ENCODE assay signal across 8 cellular contexts in the genomic region with DNA sequence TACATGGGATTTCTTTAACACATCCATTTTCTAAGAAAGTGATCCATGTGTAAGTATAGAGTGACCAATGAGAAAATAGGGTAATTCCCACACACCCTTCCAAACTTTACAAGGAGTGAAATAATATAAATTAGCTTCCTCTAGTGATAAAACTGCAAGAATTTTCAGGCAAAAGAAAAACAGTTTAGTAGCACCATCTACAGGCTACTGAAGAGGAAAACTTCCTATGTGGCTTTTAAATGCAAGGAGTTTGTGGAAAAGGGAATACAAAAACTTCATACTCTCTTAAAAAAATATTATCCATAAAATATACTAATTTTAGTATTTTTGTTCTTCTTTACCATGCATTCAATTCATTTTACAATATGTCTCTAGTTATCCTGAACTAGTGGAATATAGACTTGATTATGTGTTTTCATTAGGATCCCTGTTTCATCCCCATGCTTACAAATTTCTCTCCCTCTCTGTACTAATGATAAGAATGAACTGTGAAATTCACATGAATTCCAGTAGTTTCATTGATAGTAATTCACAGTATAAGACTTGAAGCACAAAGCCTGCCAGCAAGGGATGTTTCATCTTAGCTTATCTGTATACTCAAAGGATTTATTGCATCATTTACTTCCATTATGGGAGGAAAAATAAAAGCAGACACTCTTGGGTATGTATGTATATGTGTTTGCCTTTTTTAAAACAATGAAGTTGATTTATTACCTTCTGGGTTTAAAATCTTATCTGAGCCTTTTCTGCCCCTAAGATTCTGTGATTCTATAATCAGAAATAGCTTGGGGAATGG.
DNase-seq lines count a peak whose midpoint lies in the region; ATAC-seq and TF ChIP-seq lines count a peak whose summit lies in the region.

No MANE protein-coding gene starts in this region.

- ATAC-seq in natural killer cell (no peak), GM18505 (IDR thresholded peaks at IDR 0.05; ENCODE audit: unreplicated experiment) (no peak), HG03439 (IDR thresholded peaks at IDR 0.05; ENCODE audit: unreplicated experiment) (no peak)
- no peak for ATAC-seq in natural killer cell treated with Interleukin-12 subunit alpha and Interleukin-12 subunit beta and Interleukin-15 and Interleukin-18, amount 100 ng/mL, for 72 hours

- H4K20me1 ChIP-seq in hepatocyte (ENCODE audit: insufficient read depth, poor library complexity, severe bottlenecking): no peaks in the 10 kb centered on the region

- H3K27ac ChIP-seq in SK-N-MC (peak overlapping the region; percentile 90), hepatocyte (no peak overlapping the region)

- H3K9ac ChIP-seq in SK-N-MC (ENCODE audit: insufficient read length): peak overlapping the region; percentile 10

- peak; percentile 21 for TF ChIP-seq CTCF in natural killer cell (IDR thresholded peaks at IDR 0.05)
- peak; percentile 69 for TF ChIP-seq CTCF in hepatocyte (IDR thresholded peaks at IDR 0.05; ENCODE audit: poor library complexity)

- H3K27me3 ChIP-seq in hepatocyte: no peaks in the 10 kb centered on the region

- H3K4me1 ChIP-seq in hepatocyte (ENCODE audit: insufficient read depth): peaks cover 6% of the 10 kb centered on the region

- H3K4me3 ChIP-seq in SK-N-MC (peak overlapping the region; percentile 25; the same call in 1 of the 2 replicates), hepatocyte (no peak overlapping the region)

- H3K4me2 ChIP-seq in hepatocyte: no peak overlapping the region

- H3K4me3 Mint-ChIP-seq in natural killer cell: no peak overlapping the region
- no peak overlapping the region for H3K4me3 Mint-ChIP-seq in natural killer cell treated with Interleukin-12 subunit alpha and Interleukin-12 subunit beta and Interleukin-15 and Interleukin-18, amount 100 ng/mL, for 72 hours

- intact Hi-C loops in natural killer cell (cut with micrococcal nuclease): no loop called here

- H3K9me2 ChIP-seq in hepatocyte (replicated peaks; ENCODE audit: insufficient read depth): no peaks in the 10 kb centered on the region

- H3K27ac Mint-ChIP-seq in natural killer cell: no peak overlapping the region
- H3K27ac Mint-ChIP-seq in natural killer cell treated with Interleukin-12 subunit alpha and Interleukin-12 subunit beta and Interleukin-15 and Interleukin-18, amount 100 ng/mL, for 72 hours: no peak overlapping the region

- H2AFZ ChIP-seq in hepatocyte: no peak overlapping the region

- peaks cover 6 to 13% of the 10 kb centered on the region in 2 donors for H3K4me1 Mint-ChIP-seq in natural killer cell
- H3K4me1 Mint-ChIP-seq in natural killer cell treated with Interleukin-12 subunit alpha and Interleukin-12 subunit beta and Interleukin-15 and Interleukin-18, amount 100 ng/mL, for 72 hours (ENCODE audit: low read depth in 2 of 2): peaks cover 0 to 3% of the 10 kb centered on the region in 2 donors

- DNase-seq in natural killer cell: no peak
- no peak for DNase-seq in natural killer cell treated with Interleukin-12 subunit alpha and Interleukin-12 subunit beta and Interleukin-15 and Interleukin-18, amount 100 ng/mL, for 72 hours (ENCODE audit: low spot score)
- peak; percentile 66 for DNase-seq in SK-N-MC (ENCODE audit: low read depth, low spot score)
- DNase-seq in hepatocyte (ENCODE audit: low spot score): peak; percentile 36
- no peak for DNase-seq in activated effector memory CD4-positive, alpha-beta T cell treated with Interleukin-2 at 50 U/mL for 16 hours
- no peak for DNase-seq in KG1 (lab: John Stamatoyannopoulos, UW)

- H3K36me3 ChIP-seq in SK-N-MC (ENCODE audit: insufficient read depth, low read length) (no peaks in the 10 kb centered on the region), hepatocyte (replicated peaks; ENCODE audit: insufficient read depth, low read depth) (no peaks in the 10 kb centered on the region)

- no peaks in the 10 kb centered on the region for H3K27me3 Mint-ChIP-seq in natural killer cell (ENCODE audit: low read depth in 2 of 2)
- no peaks in the 10 kb centered on the region for H3K27me3 Mint-ChIP-seq in natural killer cell treated with Interleukin-12 subunit alpha and Interleukin-12 subunit beta and Interleukin-15 and Interleukin-18, amount 100 ng/mL, for 72 hours

- no peaks in the 10 kb centered on the region for H3K9me3 Mint-ChIP-seq in natural killer cell
- H3K9me3 Mint-ChIP-seq in natural killer cell treated with Interleukin-12 subunit alpha and Interleukin-12 subunit beta and Interleukin-15 and Interleukin-18, amount 100 ng/mL, for 72 hours: no peaks in the 10 kb centered on the region

- no peaks in the 10 kb centered on the region for H3K79me2 ChIP-seq in hepatocyte

- no peaks in the 10 kb centered on the region for H3K9me3 ChIP-seq in SK-N-MC (ENCODE audit: low read depth, low read length)
- H3K9me3 ChIP-seq in hepatocyte (ENCODE audit: low read depth): no peaks in the 10 kb centered on the region

- H3K36me3 Mint-ChIP-seq in natural killer cell: no peaks in the 10 kb centered on the region
- no peaks in the 10 kb centered on the region for H3K36me3 Mint-ChIP-seq in natural killer cell treated with Interleukin-12 subunit alpha and Interleukin-12 subunit beta and Interleukin-15 and Interleukin-18, amount 100 ng/mL, for 72 hours

- no peak for TF ChIP-seq POLR2A in GM18505 (IDR thresholded peaks at IDR 0.05; ENCODE audit: borderline replicate concordance, extremely low read depth, insufficient read depth, insufficient read length)

Comparison
In these comparisons a context has a peak if more than half of its experiments do, and no peak if none do; other contexts are left out.
1. DNase-seq: peak in SK-N-MC (single experiment) and hepatocyte (single experiment); none in natural killer cell (single experiment), natural killer cell treated with Interleukin-12 subunit alpha and Interleukin-12 subunit beta and Interleukin-15 and Interleukin-18, amount 100 ng/mL, for 72 hours (single experiment), activated effector memory CD4-positive, alpha-beta T cell treated with Interleukin-2 at 50 U/mL for 16 hours (single experiment) and KG1 (single experiment).